Comparison of ENCODE assay signal across 1 cellular context in the genomic region with DNA sequence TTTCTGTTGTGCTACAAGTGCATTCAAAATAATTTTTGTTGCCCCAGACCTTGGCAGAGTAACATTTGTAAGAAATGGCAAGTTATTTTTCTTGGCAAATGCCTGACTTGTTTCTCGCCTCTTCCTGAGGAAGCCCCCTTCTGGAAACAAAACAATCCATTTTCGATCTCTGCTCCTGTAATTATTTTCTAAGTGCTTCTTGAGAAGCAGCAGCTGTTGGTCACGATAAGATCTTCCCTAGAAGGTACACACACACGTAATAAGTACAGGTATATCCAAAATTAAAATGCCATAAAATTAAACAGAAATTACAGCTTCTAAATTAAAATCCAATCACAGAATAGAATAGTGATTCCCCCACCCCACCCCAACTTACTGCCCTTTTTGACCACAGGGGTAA.
TF ChIP-seq lines count a peak whose summit lies in the region.

No MANE protein-coding gene starts in this region.

TF ChIP-seq in endothelial cell of umbilical vein, 7 proteins besides CTCF, POLR2A, EP300 and RAD21 (continued from another document):
- TF ChIP-seq EZH2 (IDR thresholded peaks at IDR 0.05; ENCODE audit: borderline replicate concordance, low read depth, low read length, severe bottlenecking) (no peak), MYC (IDR thresholded peaks at IDR 0.05; ENCODE audit: low read depth, low read length) (no peak), POLR2AphosphoS5 (IDR thresholded peaks at IDR 0.05; ENCODE audit: insufficient read depth, low read depth, low read length) (no peak), JUN (IDR thresholded peaks at IDR 0.05; ENCODE audit: borderline replicate concordance, insufficient read depth, insufficient read length, low read depth) (no peak)
TF ChIP-seq in endothelial cell of umbilical vein: peak in this region for 1.
